ENCODE assay signal across 2 cellular contexts in genomic region chr10:117215079-117215478, GRCh38.
TF ChIP-seq lines count a peak whose summit lies in the region.

No MANE protein-coding gene starts in this region.

TF ChIP-seq in HEK293, 187 proteins besides CTCF, POLR2A, EP300 and RAD21:
- TF ChIP-seq, protein P1, sequence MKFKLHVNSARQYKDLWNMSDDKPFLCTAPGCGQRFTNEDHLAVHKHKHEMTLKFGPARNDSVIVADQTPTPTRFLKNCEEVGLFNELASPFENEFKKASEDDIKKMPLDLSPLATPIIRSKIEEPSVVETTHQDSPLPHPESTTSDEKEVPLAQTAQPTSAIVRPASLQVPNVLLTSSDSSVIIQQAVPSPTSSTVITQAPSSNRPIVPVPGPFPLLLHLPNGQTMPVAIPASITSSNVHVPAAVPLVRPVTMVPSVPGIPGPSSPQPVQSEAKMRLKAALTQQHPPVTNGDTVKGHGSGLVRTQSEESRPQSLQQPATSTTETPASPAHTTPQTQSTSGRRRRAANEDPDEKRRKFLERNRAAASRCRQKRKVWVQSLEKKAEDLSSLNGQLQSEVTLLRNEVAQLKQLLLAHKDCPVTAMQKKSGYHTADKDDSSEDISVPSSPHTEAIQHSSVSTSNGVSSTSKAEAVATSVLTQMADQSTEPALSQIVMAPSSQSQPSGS (tag by site-specific recombination; IDR thresholded peaks at IDR 0.05; ENCODE audit: low read depth), result peak; percentile 77
- TF ChIP-seq ZNF48 (tag by site-specific recombination; IDR thresholded peaks at IDR 0.05), result no peak

TF ChIP-seq in GM12878, 131 proteins besides CTCF, POLR2A, EP300 and RAD21:
- TF ChIP-seq ZNF384 (IDR thresholded peaks at IDR 0.05; ENCODE audit: borderline replicate concordance, low read depth, low read length) (no peak), ATF7 (IDR thresholded peaks at IDR 0.05; ENCODE audit: low read depth) (0 out of 2 replicates have a peak, but pooled peaks have one; percentile 24)
